In genomic region chr4:115780835-115781234, GRCh38 we compare ENCODE assay signal across 12 cellular contexts.
DNase-seq lines count a peak whose midpoint lies in the region; ATAC-seq, FAIRE-seq and TF ChIP-seq lines count a peak whose summit lies in the region.
"Had no signal": no experiment of that assay in that cellular context is flagged by ENCODE, and none has a peak within 500 bp of the region (broad histone marks: within the 10 kb centered on the region; RNA-seq: fewer than 3 reads in every experiment).

No MANE protein-coding gene starts in this region.

- ATAC-seq in GM18511 (IDR thresholded peaks at IDR 0.05; ENCODE audit: unreplicated experiment) (peak; percentile 75), GM21390 (IDR thresholded peaks at IDR 0.05; ENCODE audit: unreplicated experiment) (peak; percentile 77), HG02943 (IDR thresholded peaks at IDR 0.05; ENCODE audit: low read depth, unreplicated experiment) (peak; percentile 52), HG03520 (IDR thresholded peaks at IDR 0.05; ENCODE audit: unreplicated experiment) (peak; percentile 77), pancreas (no peak)

- no peaks in the 10 kb centered on the region for H3K27me3 Mint-ChIP-seq in osteocyte (ENCODE audit: unreplicated experiment)
- H3K27me3 Mint-ChIP-seq: activated naive CD8-positive, alpha-beta T cell; progenitor cell of endocrine pancreas had no signal

- no peak for FAIRE-seq in pancreas (lab: Jason Lieb, UNC)

- H3K27me3 ChIP-seq in pancreas, result no peaks in the 10 kb centered on the region

- intact Hi-C loops in pancreas (cut with DNase I), result no loop called here

- no peaks in the 10 kb centered on the region for H3K36me3 ChIP-seq in pancreas

- no peaks in the 10 kb centered on the region for H3K36me3 Mint-ChIP-seq in osteocyte (ENCODE audit: unreplicated experiment)
- H3K36me3 Mint-ChIP-seq: activated naive CD8-positive, alpha-beta T cell had no signal

- DNase-seq in osteocyte (ENCODE audit: extremely low spot score, unreplicated experiment), result no peak
- no peak for DNase-seq in HPDE6-E6E7 (ENCODE audit: extremely low spot score)
- DNase-seq in activated CD4-positive, alpha-beta T cell treated with anti-CD3 and anti-CD28 coated beads for 1 hour, result no peak
- DNase-seq in pancreas, result no peak
- DNase-seq: NCI-H345, RPMI8226 had no signal

- no peak overlapping the region for H3K4me3 ChIP-seq in pancreas

- no peaks in the 10 kb centered on the region for H3K9me3 ChIP-seq in pancreas

- no peak overlapping the region for H3K27ac ChIP-seq in pancreas

- TF ChIP-seq CTCF in osteocyte (IDR thresholded peaks at IDR 0.05) (no peak), pancreas (IDR thresholded peaks at IDR 0.05) (no peak)

- no peaks in the 10 kb centered on the region for H3K4me1 ChIP-seq in pancreas

- no peak overlapping the region for H3K27ac Mint-ChIP-seq in osteocyte (ENCODE audit: unreplicated experiment)
- H3K27ac Mint-ChIP-seq: activated naive CD8-positive, alpha-beta T cell; progenitor cell of endocrine pancreas had no signal

- peaks cover 8% of the 10 kb centered on the region for H3K9me3 Mint-ChIP-seq in osteocyte (ENCODE audit: unreplicated experiment)

- no peak overlapping the region for H3K4me3 Mint-ChIP-seq in osteocyte (ENCODE audit: unreplicated experiment)
- H3K4me3 Mint-ChIP-seq: activated naive CD8-positive, alpha-beta T cell had no signal

- peaks cover 10% of the 10 kb centered on the region for H3K4me1 Mint-ChIP-seq in osteocyte (ENCODE audit: unreplicated experiment)

Comparison
In these comparisons a context has a peak if more than half of its experiments do, and no peak if none do; other contexts are left out.
1. ATAC-seq: peak in GM18511 (single experiment), GM21390 (single experiment), HG02943 (single experiment) and HG03520 (single experiment); none in pancreas (0 of 4).